In genomic region chr6:166394036-166394892, GRCh38 we compare ENCODE assay signal across 30 cellular contexts.
"Had no signal": no experiment of that assay in that cellular context is flagged by ENCODE, and none has a peak within 500 bp of the region (broad histone marks: within the 10 kb centered on the region; RNA-seq: fewer than 3 reads in every experiment).

No MANE protein-coding gene starts in this region.

- H3K36me3 ChIP-seq: esophagus squamous epithelium, ovary, prostate gland, spleen, transverse colon, WERI-Rb-1 had no signal

- ATAC-seq: activated CD4-positive, CD25-positive, alpha-beta regulatory T cell treated with anti-CD3 and anti-CD28 coated beads, Interleukin-2, amount 50 U/mL, for 24 hours; activated CD8-positive, alpha-beta T cell treated with anti-CD3 and anti-CD28 coated beads for 36 hours; activated T-cell treated with anti-CD3 and anti-CD28 coated beads, Interleukin-2, amount 50 U/mL, for 72 hours; body of pancreas; left ventricle myocardium superior; naive thymus-derived CD4-positive, alpha-beta T cell; T-helper 17 cell had no signal

- DNase-seq: activated CD4-positive, alpha-beta T cell treated with anti-CD3 and anti-CD28 coated beads for 48 hours; activated CD8-positive, alpha-beta T cell treated with anti-CD3 and anti-CD28 coated beads for 36 hours; activated effector memory CD4-positive, alpha-beta T cell treated with Interleukin-2 at 50 U/mL for 16 hours; activated naive CD4-positive, alpha-beta T cell treated with Interleukin-2 at 50 U/mL for 16 hours; activated T-cell treated with anti-CD3 and anti-CD28 coated beads for 4 hours; activated T-cell treated with anti-CD3 and anti-CD28 coated beads, Interleukin-2, amount 50 U/mL, for 72 hours; anterior cingulate cortex; body of pancreas; dermis blood vessel endothelial cell; effector CD4-positive, alpha-beta T cell; esophagus squamous epithelium; foreskin melanocyte; left ventricle myocardium superior; mammary epithelial cell; naive thymus-derived CD4-positive, alpha-beta T cell; ovary; spleen; stimulated activated naive CD4-positive, alpha-beta T cell; T-helper 17 cell; T1000; testis; transverse colon; WERI-Rb-1 had no signal

- H3K27me3 Mint-ChIP-seq: activated CD8-positive, alpha-beta T cell treated with anti-CD3 and anti-CD28 coated beads for 36 hours; activated naive CD8-positive, alpha-beta T cell had no signal

- H3K4me3 Mint-ChIP-seq: activated CD8-positive, alpha-beta T cell treated with anti-CD3 and anti-CD28 coated beads for 36 hours; activated naive CD8-positive, alpha-beta T cell; activated T-cell treated with anti-CD3 and anti-CD28 coated beads, Interleukin-2, amount 50 U/mL, for 72 hours; naive thymus-derived CD4-positive, alpha-beta T cell; T-helper 17 cell had no signal

- H3K4me1 ChIP-seq: body of pancreas, esophagus squamous epithelium, prostate gland, spleen, testis, transverse colon had no signal

- FAIRE-seq: colon, islet of Langerhans, urothelium cell line had no signal

- H3K4me3 ChIP-seq: body of pancreas, esophagus squamous epithelium, ovary, prostate gland, spleen, transverse colon had no signal

- H3K27me3 ChIP-seq: body of pancreas, ovary, testis had no signal

- H3K27ac Mint-ChIP-seq: activated CD8-positive, alpha-beta T cell treated with anti-CD3 and anti-CD28 coated beads for 36 hours; activated naive CD8-positive, alpha-beta T cell; activated T-cell treated with anti-CD3 and anti-CD28 coated beads, Interleukin-2, amount 50 U/mL, for 72 hours; naive thymus-derived CD4-positive, alpha-beta T cell; T-helper 17 cell had no signal

- H3K9me3 ChIP-seq: body of pancreas, esophagus squamous epithelium, ovary, prostate gland, testis, transverse colon had no signal

- H3K9me3 Mint-ChIP-seq: activated CD8-positive, alpha-beta T cell treated with anti-CD3 and anti-CD28 coated beads for 36 hours had no signal

- H3K27ac ChIP-seq: body of pancreas, epithelial cell of prostate, esophagus squamous epithelium, ovary, prostate gland, spleen, testis, transverse colon, WERI-Rb-1 had no signal
